In genomic region chr22:40348025-40348658, GRCh38 we compare ENCODE assay signal across 1 cellular context.
TF ChIP-seq lines count a peak whose summit lies in the region.

No MANE protein-coding gene starts in this region.

TF ChIP-seq in HepG2, 621 proteins besides CTCF, POLR2A, EP300 and RAD21:
- TF ChIP-seq ZNF687 (CRISPR knock-in tag; IDR thresholded peaks at IDR 0.05) (0 out of 2 replicates have a peak, but pooled peaks have one; percentile 12), SMC3 (IDR thresholded peaks at IDR 0.05; ENCODE audit: low read length) (peak; percentile 59), ELF3 (CRISPR knock-in tag; IDR thresholded peaks at IDR 0.05) (peak; percentile 7; the same call in 1 of the 2 replicates), AGO2 (optimal IDR thresholded peaks at IDR 0.05; ENCODE audit: low read depth, low read length) (peak; percentile 24), SAP130 (CRISPR knock-in tag; IDR thresholded peaks at IDR 0.05; ENCODE audit: low read depth) (peak; percentile 42; the same call in 1 of the 2 replicates), ZBTB20 (CRISPR knock-in tag; IDR thresholded peaks at IDR 0.05; ENCODE audit: borderline replicate concordance, low read depth) (no peak), ZNF333 (CRISPR knock-in tag; IDR thresholded peaks at IDR 0.05; ENCODE audit: borderline replicate concordance) (no peak), STAG1 (CRISPR knock-in tag; IDR thresholded peaks at IDR 0.05) (peak; percentile 77)
TF ChIP-seq in HepG2: peak in this region for 6.
